In genomic region chr12:65675141-65675621, GRCh38 we compare ENCODE assay signal across 1 cellular context.
TF ChIP-seq lines count a peak whose summit lies in the region.

No MANE protein-coding gene starts in this region.

TF ChIP-seq in HEK293, 187 proteins besides CTCF, POLR2A, EP300 and RAD21 (continued from another document):
- no peak for TF ChIP-seq TSHZ1 (tag by site-specific recombination; IDR thresholded peaks at IDR 0.05; ENCODE audit: borderline replicate concordance)
- TF ChIP-seq ZNF555 (tag by site-specific recombination; conservative IDR thresholded peaks at IDR 0.05) = no peak
- TF ChIP-seq PRDM4 (tag by site-specific recombination; IDR thresholded peaks at IDR 0.05) = peak; percentile 51; the same call in 1 of the 2 replicates
- TF ChIP-seq FEZF1 (tag by site-specific recombination; IDR thresholded peaks at IDR 0.05) = no peak
- no peak for TF ChIP-seq EGR2 (tag by site-specific recombination; IDR thresholded peaks at IDR 0.05; ENCODE audit: low read depth)
- no peak for TF ChIP-seq ZNF112 (tag by site-specific recombination; IDR thresholded peaks at IDR 0.05)
- no peak for TF ChIP-seq ZNF501 (tag by site-specific recombination; IDR thresholded peaks at IDR 0.05)
- no peak for TF ChIP-seq ZNF830 (tag by site-specific recombination; IDR thresholded peaks at IDR 0.05; ENCODE audit: low read depth)
- no peak for TF ChIP-seq BCL11B (tag by site-specific recombination; IDR thresholded peaks at IDR 0.05; ENCODE audit: low read depth)
- TF ChIP-seq ZNF654 (tag by site-specific recombination; IDR thresholded peaks at IDR 0.05; ENCODE audit: low read depth) = no peak
- no peak for TF ChIP-seq PATZ1 (tag by site-specific recombination; IDR thresholded peaks at IDR 0.05)
- no peak for TF ChIP-seq KLF1 (tag by site-specific recombination; IDR thresholded peaks at IDR 0.05)
TF ChIP-seq in HEK293: peak in this region for 2.
